Comparison of ENCODE assay signal across 13 cellular contexts in the genomic region with DNA sequence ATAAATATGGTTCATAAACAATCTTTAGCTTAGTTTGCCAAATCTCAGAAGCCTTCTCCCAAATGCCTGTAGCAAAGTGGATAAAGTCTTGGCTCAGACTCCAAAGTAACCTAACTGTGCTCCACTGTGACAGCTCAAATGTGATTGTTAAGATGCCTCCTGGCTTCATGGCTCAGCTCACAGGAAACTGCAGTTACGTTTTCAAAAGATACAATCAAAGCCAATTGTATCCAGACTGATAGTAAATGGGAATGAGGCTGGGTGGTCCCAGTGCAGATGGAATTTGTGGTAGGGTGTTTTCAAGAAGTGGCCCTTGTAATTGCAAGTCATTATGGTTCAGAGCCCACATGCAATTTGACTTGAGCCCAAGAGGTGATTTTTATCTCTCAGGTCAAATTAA.
DNase-seq lines count a peak whose midpoint lies in the region; ATAC-seq and TF ChIP-seq lines count a peak whose summit lies in the region.
"Had no signal": no experiment of that assay in that cellular context is flagged by ENCODE, and none has a peak within 500 bp of the region (broad histone marks: within the 10 kb centered on the region; RNA-seq: fewer than 3 reads in every experiment).

No MANE protein-coding gene starts in this region.

- peak; percentile 75 for ATAC-seq in SK-N-SH treated with all-trans-retinoic acid at 6 μM for 48 hours
- ATAC-seq: gastroesophageal sphincter, upper lobe of right lung had no signal

- DNase-seq in DMS 273 (lab: John Stamatoyannopoulos, UW; ENCODE audit: unreplicated experiment) (peak; percentile 25), fibroblast of pulmonary artery (ENCODE audit: low read depth) (peak; percentile 34), NCI-H82 treated with DMSO at 0.1 percent for 48 hours (lab: John Stamatoyannopoulos, UW; ENCODE audit: unreplicated experiment) (no peak), DMS53 treated with DMSO at 0.1 percent for 48 hours (lab: John Stamatoyannopoulos, UW; ENCODE audit: unreplicated experiment) (no peak)
- DNase-seq in activated CD4-positive, CD25-positive, alpha-beta regulatory T cell (lab: John Stamatoyannopoulos, UW), result no peak
- DNase-seq in activated CD8-positive, alpha-beta memory T cell treated with anti-CD3 and anti-CD28 coated beads for 24 hours, result no peak
- DNase-seq: NCI-H1417; NCI-H524; stimulated activated CD4-positive, alpha-beta T cell treated with anti-CD3 and anti-CD28 coated beads, Interleukin-4, amount 100 ng/mL, for 4 hours; upper lobe of right lung had no signal

- H3K27ac ChIP-seq in C4-2B, result peak overlapping the region; percentile 28; the same call in 1 of the 2 replicates
- H3K27ac ChIP-seq: gastroesophageal sphincter, upper lobe of right lung had no signal

- TF ChIP-seq CTCF in C4-2B (conservative IDR thresholded peaks at IDR 0.05), result no peak
- TF ChIP-seq CTCF in fibroblast of pulmonary artery (IDR thresholded peaks at IDR 0.05; ENCODE audit: low read length, missing control alignments), result no peak

- no peak overlapping the region for H3K4me3 ChIP-seq in fibroblast of pulmonary artery (replicated peaks; ENCODE audit: low read depth, low read length)
- H3K4me3 ChIP-seq: gastroesophageal sphincter, upper lobe of right lung had no signal

TF ChIP-seq in SK-N-SH treated with all-trans-retinoic acid at 6 μM for 48 hours, 23 proteins besides CTCF, POLR2A, EP300 and RAD21:
- TF ChIP-seq ESRRG (CRISPR knock-in tag; IDR thresholded peaks at IDR 0.05), result no peak
- TF ChIP-seq BACH2 (CRISPR knock-in tag; IDR thresholded peaks at IDR 0.05; ENCODE audit: borderline replicate concordance), result no peak
- TF ChIP-seq, protein P1, sequence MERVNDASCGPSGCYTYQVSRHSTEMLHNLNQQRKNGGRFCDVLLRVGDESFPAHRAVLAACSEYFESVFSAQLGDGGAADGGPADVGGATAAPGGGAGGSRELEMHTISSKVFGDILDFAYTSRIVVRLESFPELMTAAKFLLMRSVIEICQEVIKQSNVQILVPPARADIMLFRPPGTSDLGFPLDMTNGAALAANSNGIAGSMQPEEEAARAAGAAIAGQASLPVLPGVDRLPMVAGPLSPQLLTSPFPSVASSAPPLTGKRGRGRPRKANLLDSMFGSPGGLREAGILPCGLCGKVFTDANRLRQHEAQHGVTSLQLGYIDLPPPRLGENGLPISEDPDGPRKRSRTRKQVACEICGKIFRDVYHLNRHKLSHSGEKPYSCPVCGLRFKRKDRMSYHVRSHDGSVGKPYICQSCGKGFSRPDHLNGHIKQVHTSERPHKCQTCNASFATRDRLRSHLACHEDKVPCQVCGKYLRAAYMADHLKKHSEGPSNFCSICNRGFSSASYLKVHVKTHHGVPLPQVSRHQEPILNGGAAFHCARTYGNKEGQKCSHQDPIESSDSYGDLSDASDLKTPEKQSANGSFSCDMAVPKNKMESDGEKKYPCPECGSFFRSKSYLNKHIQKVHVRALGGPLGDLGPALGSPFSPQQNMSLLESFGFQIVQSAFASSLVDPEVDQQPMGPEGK (CRISPR knock-in tag; IDR thresholded peaks at IDR 0.05; ENCODE audit: borderline replicate concordance), result no peak
- TF ChIP-seq, protein P2, sequence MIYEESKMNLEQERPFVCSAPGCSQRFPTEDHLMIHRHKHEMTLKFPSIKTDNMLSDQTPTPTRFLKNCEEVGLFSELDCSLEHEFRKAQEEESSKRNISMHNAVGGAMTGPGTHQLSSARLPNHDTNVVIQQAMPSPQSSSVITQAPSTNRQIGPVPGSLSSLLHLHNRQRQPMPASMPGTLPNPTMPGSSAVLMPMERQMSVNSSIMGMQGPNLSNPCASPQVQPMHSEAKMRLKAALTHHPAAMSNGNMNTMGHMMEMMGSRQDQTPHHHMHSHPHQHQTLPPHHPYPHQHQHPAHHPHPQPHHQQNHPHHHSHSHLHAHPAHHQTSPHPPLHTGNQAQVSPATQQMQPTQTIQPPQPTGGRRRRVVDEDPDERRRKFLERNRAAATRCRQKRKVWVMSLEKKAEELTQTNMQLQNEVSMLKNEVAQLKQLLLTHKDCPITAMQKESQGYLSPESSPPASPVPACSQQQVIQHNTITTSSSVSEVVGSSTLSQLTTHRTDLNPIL (CRISPR knock-in tag; IDR thresholded peaks at IDR 0.05; ENCODE audit: low read depth), result no peak
- no peak for TF ChIP-seq ISL1 (CRISPR knock-in tag; IDR thresholded peaks at IDR 0.05)
- TF ChIP-seq ZFP3 (CRISPR knock-in tag; IDR thresholded peaks at IDR 0.05), result no peak
- no peak for TF ChIP-seq GLIS3 (CRISPR knock-in tag; IDR thresholded peaks at IDR 0.05)
- TF ChIP-seq, protein P3, sequence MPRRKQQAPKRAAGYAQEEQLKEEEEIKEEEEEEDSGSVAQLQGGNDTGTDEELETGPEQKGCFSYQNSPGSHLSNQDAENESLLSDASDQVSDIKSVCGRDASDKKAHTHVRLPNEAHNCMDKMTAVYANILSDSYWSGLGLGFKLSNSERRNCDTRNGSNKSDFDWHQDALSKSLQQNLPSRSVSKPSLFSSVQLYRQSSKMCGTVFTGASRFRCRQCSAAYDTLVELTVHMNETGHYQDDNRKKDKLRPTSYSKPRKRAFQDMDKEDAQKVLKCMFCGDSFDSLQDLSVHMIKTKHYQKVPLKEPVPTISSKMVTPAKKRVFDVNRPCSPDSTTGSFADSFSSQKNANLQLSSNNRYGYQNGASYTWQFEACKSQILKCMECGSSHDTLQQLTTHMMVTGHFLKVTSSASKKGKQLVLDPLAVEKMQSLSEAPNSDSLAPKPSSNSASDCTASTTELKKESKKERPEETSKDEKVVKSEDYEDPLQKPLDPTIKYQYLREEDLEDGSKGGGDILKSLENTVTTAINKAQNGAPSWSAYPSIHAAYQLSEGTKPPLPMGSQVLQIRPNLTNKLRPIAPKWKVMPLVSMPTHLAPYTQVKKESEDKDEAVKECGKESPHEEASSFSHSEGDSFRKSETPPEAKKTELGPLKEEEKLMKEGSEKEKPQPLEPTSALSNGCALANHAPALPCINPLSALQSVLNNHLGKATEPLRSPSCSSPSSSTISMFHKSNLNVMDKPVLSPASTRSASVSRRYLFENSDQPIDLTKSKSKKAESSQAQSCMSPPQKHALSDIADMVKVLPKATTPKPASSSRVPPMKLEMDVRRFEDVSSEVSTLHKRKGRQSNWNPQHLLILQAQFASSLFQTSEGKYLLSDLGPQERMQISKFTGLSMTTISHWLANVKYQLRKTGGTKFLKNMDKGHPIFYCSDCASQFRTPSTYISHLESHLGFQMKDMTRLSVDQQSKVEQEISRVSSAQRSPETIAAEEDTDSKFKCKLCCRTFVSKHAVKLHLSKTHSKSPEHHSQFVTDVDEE (CRISPR knock-in tag; IDR thresholded peaks at IDR 0.05), result peak; percentile 38; the same call in 1 of the 2 replicates
- TF ChIP-seq TOX (CRISPR knock-in tag; IDR thresholded peaks at IDR 0.05; ENCODE audit: borderline replicate concordance), result no peak
- TF ChIP-seq ZNF565 (CRISPR knock-in tag; conservative IDR thresholded peaks at IDR 0.05; ENCODE audit: low read depth), result no peak
- no peak for TF ChIP-seq CSDC2 (CRISPR knock-in tag; IDR thresholded peaks at IDR 0.05)
- no peak for TF ChIP-seq ZC3H10 (CRISPR knock-in tag; IDR thresholded peaks at IDR 0.05)
- TF ChIP-seq OSR1 (CRISPR knock-in tag; IDR thresholded peaks at IDR 0.05), result no peak
- TF ChIP-seq TCF4 (CRISPR knock-in tag; IDR thresholded peaks at IDR 0.05; ENCODE audit: borderline replicate concordance), result 0 out of 2 replicates have a peak, but pooled peaks have one; percentile 9
- TF ChIP-seq, protein P4, sequence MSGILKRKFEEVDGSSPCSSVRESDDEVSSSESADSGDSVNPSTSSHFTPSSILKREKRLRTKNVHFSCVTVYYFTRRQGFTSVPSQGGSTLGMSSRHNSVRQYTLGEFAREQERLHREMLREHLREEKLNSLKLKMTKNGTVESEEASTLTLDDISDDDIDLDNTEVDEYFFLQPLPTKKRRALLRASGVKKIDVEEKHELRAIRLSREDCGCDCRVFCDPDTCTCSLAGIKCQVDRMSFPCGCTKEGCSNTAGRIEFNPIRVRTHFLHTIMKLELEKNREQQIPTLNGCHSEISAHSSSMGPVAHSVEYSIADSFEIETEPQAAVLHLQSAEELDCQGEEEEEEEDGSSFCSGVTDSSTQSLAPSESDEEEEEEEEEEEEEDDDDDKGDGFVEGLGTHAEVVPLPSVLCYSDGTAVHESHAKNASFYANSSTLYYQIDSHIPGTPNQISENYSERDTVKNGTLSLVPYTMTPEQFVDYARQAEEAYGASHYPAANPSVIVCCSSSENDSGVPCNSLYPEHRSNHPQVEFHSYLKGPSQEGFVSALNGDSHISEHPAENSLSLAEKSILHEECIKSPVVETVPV (CRISPR knock-in tag; IDR thresholded peaks at IDR 0.05), result no peak
- no peak for TF ChIP-seq ZNF70 (CRISPR knock-in tag; IDR thresholded peaks at IDR 0.05)

Comparison
In these comparisons a context has a peak if more than half of its experiments do, and no peak if none do; other contexts are left out.
1. DNase-seq: peak in DMS 273 (single experiment) and fibroblast of pulmonary artery (single experiment); none in activated CD4-positive, CD25-positive, alpha-beta regulatory T cell (0 of 4), NCI-H82 treated with DMSO at 0.1 percent for 48 hours (single experiment), DMS53 treated with DMSO at 0.1 percent for 48 hours (single experiment) and activated CD8-positive, alpha-beta memory T cell treated with anti-CD3 and anti-CD28 coated beads for 24 hours (single experiment).